Comparison of ENCODE assay signal across 1 cellular context in the genomic region with DNA sequence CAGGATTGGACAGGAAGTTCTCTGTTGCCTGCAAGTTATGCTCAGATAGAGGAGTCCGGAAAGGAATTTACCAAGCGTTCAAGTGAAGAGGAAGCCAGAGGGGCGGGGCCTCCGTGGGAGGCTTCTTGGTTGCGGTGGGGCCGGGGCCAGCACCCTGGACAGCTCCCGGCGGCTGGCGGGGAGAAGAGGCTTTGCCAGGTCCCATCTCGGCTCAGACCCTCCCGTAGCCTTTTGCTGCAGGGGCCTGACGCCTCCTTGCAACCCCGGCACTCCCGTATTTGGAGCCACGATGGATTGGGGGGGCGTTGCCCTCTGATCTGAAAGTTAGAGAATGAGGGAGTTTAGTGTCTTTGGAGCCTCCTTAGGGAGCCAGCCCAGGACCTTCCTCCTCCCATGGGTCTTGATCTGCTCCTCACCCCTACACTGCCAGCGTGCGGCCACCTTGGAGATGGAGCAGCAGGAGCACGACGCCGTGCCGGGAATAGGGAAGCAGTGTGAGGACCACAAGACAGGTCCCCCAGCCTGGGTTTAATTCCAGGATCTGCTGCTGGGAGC.
TF ChIP-seq lines count a peak whose summit lies in the region.

No MANE protein-coding gene starts in this region.

TF ChIP-seq in HepG2, 621 proteins besides CTCF, POLR2A, EP300 and RAD21 (continued from another document and continues in another):
- TF ChIP-seq GMEB2 (CRISPR knock-in tag; IDR thresholded peaks at IDR 0.05; ENCODE audit: low read depth) (no peak), ZNF777 (CRISPR knock-in tag; IDR thresholded peaks at IDR 0.05) (peak; percentile 40; the same call in 1 of the 2 replicates), HHEX (CRISPR knock-in tag; IDR thresholded peaks at IDR 0.05) (no peak), SNAI1 (CRISPR knock-in tag; IDR thresholded peaks at IDR 0.05; ENCODE audit: borderline replicate concordance) (no peak), ZNF878 (CRISPR knock-in tag; IDR thresholded peaks at IDR 0.05) (peak; percentile 52; the same call in 1 of the 2 replicates), TFAP4 (IDR thresholded peaks at IDR 0.05; ENCODE audit: borderline replicate concordance, low read depth) (no peak), PRDM10 (CRISPR knock-in tag; IDR thresholded peaks at IDR 0.05; ENCODE audit: low read depth) (0 out of 2 replicates have a peak, but pooled peaks have one; percentile 22), ARID3A (IDR thresholded peaks at IDR 0.05; ENCODE audit: low read depth, low read length) (no peak), ZZZ3 (CRISPR knock-in tag; IDR thresholded peaks at IDR 0.05; ENCODE audit: borderline replicate concordance) (no peak), ZNF441 (CRISPR knock-in tag; IDR thresholded peaks at IDR 0.05; ENCODE audit: borderline replicate concordance) (peak; percentile 62; the same call in 1 of the 2 replicates), ZNF484 (CRISPR knock-in tag; IDR thresholded peaks at IDR 0.05; ENCODE audit: borderline replicate concordance, low read depth) (no peak), AGO1 (IDR thresholded peaks at IDR 0.05; ENCODE audit: low read depth, low read length, poor library complexity, severe bottlenecking) (no peak), NRL (CRISPR knock-in tag; IDR thresholded peaks at IDR 0.05; ENCODE audit: borderline replicate concordance) (no peak), JARID2 (CRISPR knock-in tag; IDR thresholded peaks at IDR 0.05; ENCODE audit: insufficient replicate concordance) (peak; percentile 79), ZBTB2 (CRISPR knock-in tag; IDR thresholded peaks at IDR 0.05; ENCODE audit: low read depth) (no peak), TEAD3 (CRISPR knock-in tag; optimal IDR thresholded peaks at IDR 0.05; ENCODE audit: borderline replicate concordance) (no peak), ZFP90 (CRISPR knock-in tag; IDR thresholded peaks at IDR 0.05; ENCODE audit: borderline replicate concordance) (no peak; the same call in 1 of the 2 replicates), ZNF766 (CRISPR knock-in tag; IDR thresholded peaks at IDR 0.05; ENCODE audit: borderline replicate concordance) (peak; percentile 92), NR2C2 (CRISPR knock-in tag; IDR thresholded peaks at IDR 0.05; ENCODE audit: borderline replicate concordance) (no peak), KDM3A (CRISPR knock-in tag; IDR thresholded peaks at IDR 0.05; ENCODE audit: low read depth) (no peak), NKX3-1 (CRISPR knock-in tag; IDR thresholded peaks at IDR 0.05) (peak; percentile 92), ZNF576 (CRISPR knock-in tag; IDR thresholded peaks at IDR 0.05) (no peak), ISX (CRISPR knock-in tag; conservative IDR thresholded peaks at IDR 0.05) (peak; percentile 93; the same call in 1 of the 2 replicates), ZKSCAN5 (CRISPR knock-in tag; IDR thresholded peaks at IDR 0.05) (no peak), ZFP36L1 (CRISPR knock-in tag; IDR thresholded peaks at IDR 0.05) (0 out of 2 replicates have a peak, but pooled peaks have one; percentile 58), TMF1 (CRISPR knock-in tag; IDR thresholded peaks at IDR 0.05; ENCODE audit: low read depth) (peak; percentile 82; the same call in 1 of the 2 replicates), ZNF121 (CRISPR knock-in tag; IDR thresholded peaks at IDR 0.05) (no peak), ZNF644 (CRISPR knock-in tag; IDR thresholded peaks at IDR 0.05; ENCODE audit: low read depth) (peak; percentile 45; the same call in 1 of the 2 replicates)
- TF ChIP-seq, protein P1, sequence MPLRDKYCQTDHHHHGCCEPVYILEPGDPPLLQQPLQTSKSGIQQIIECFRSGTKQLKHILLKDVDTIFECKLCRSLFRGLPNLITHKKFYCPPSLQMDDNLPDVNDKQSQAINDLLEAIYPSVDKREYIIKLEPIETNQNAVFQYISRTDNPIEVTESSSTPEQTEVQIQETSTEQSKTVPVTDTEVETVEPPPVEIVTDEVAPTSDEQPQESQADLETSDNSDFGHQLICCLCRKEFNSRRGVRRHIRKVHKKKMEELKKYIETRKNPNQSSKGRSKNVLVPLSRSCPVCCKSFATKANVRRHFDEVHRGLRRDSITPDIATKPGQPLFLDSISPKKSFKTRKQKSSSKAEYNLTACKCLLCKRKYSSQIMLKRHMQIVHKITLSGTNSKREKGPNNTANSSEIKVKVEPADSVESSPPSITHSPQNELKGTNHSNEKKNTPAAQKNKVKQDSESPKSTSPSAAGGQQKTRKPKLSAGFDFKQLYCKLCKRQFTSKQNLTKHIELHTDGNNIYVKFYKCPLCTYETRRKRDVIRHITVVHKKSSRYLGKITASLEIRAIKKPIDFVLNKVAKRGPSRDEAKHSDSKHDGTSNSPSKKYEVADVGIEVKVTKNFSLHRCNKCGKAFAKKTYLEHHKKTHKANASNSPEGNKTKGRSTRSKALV (CRISPR knock-in tag; IDR thresholded peaks at IDR 0.05), result peak; percentile 77
- TF ChIP-seq, protein P2, sequence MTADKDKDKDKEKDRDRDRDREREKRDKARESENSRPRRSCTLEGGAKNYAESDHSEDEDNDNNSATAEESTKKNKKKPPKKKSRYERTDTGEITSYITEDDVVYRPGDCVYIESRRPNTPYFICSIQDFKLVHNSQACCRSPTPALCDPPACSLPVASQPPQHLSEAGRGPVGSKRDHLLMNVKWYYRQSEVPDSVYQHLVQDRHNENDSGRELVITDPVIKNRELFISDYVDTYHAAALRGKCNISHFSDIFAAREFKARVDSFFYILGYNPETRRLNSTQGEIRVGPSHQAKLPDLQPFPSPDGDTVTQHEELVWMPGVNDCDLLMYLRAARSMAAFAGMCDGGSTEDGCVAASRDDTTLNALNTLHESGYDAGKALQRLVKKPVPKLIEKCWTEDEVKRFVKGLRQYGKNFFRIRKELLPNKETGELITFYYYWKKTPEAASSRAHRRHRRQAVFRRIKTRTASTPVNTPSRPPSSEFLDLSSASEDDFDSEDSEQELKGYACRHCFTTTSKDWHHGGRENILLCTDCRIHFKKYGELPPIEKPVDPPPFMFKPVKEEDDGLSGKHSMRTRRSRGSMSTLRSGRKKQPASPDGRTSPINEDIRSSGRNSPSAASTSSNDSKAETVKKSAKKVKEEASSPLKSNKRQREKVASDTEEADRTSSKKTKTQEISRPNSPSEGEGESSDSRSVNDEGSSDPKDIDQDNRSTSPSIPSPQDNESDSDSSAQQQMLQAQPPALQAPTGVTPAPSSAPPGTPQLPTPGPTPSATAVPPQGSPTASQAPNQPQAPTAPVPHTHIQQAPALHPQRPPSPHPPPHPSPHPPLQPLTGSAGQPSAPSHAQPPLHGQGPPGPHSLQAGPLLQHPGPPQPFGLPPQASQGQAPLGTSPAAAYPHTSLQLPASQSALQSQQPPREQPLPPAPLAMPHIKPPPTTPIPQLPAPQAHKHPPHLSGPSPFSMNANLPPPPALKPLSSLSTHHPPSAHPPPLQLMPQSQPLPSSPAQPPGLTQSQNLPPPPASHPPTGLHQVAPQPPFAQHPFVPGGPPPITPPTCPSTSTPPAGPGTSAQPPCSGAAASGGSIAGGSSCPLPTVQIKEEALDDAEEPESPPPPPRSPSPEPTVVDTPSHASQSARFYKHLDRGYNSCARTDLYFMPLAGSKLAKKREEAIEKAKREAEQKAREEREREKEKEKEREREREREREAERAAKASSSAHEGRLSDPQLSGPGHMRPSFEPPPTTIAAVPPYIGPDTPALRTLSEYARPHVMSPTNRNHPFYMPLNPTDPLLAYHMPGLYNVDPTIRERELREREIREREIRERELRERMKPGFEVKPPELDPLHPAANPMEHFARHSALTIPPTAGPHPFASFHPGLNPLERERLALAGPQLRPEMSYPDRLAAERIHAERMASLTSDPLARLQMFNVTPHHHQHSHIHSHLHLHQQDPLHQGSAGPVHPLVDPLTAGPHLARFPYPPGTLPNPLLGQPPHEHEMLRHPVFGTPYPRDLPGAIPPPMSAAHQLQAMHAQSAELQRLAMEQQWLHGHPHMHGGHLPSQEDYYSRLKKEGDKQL (CRISPR knock-in tag; IDR thresholded peaks at IDR 0.05; ENCODE audit: low read depth), result no peak
- TF ChIP-seq, protein P3, sequence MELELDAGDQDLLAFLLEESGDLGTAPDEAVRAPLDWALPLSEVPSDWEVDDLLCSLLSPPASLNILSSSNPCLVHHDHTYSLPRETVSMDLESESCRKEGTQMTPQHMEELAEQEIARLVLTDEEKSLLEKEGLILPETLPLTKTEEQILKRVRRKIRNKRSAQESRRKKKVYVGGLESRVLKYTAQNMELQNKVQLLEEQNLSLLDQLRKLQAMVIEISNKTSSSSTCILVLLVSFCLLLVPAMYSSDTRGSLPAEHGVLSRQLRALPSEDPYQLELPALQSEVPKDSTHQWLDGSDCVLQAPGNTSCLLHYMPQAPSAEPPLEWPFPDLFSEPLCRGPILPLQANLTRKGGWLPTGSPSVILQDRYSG (CRISPR knock-in tag; IDR thresholded peaks at IDR 0.05), result no peak
- TF ChIP-seq, protein P4, sequence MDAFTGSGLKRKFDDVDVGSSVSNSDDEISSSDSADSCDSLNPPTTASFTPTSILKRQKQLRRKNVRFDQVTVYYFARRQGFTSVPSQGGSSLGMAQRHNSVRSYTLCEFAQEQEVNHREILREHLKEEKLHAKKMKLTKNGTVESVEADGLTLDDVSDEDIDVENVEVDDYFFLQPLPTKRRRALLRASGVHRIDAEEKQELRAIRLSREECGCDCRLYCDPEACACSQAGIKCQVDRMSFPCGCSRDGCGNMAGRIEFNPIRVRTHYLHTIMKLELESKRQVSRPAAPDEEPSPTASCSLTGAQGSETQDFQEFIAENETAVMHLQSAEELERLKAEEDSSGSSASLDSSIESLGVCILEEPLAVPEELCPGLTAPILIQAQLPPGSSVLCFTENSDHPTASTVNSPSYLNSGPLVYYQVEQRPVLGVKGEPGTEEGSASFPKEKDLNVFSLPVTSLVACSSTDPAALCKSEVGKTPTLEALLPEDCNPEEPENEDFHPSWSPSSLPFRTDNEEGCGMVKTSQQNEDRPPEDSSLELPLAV (CRISPR knock-in tag; conservative IDR thresholded peaks at IDR 0.05; ENCODE audit: low read depth), result no peak
- TF ChIP-seq, protein P5, sequence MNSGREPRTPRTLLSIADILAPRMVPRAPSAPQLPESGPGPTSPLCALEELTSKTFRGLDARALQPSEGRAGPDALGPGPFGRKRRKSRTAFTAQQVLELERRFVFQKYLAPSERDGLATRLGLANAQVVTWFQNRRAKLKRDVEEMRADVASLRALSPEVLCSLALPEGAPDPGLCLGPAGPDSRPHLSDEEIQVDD (CRISPR knock-in tag; IDR thresholded peaks at IDR 0.05; ENCODE audit: borderline replicate concordance), result no peak
